29 cellular contexts compared by ENCODE assay signal in genomic region chr2:187825-188224, GRCh38.
"Had no signal": no experiment of that assay in that cellular context is flagged by ENCODE, and none has a peak within 500 bp of the region (broad histone marks: within the 10 kb centered on the region; RNA-seq: fewer than 3 reads in every experiment).

No MANE protein-coding gene starts in this region.

- H3K4me3 ChIP-seq: colonic mucosa, coronary artery, dorsolateral prefrontal cortex, esophagus muscularis mucosa, esophagus squamous epithelium, gastrocnemius medialis, gastroesophageal sphincter, heart left ventricle, heart right ventricle, hepatocyte had no signal

- H3K9me3 ChIP-seq: colonic mucosa, esophagus muscularis mucosa, gastrocnemius medialis had no signal

- H3K27me3 ChIP-seq: colonic mucosa, esophagus muscularis mucosa, esophagus squamous epithelium, foreskin keratinocyte, gastrocnemius medialis, heart left ventricle, hepatocyte had no signal

- H3K27ac ChIP-seq: colonic mucosa, coronary artery, dorsolateral prefrontal cortex, epithelial cell of prostate, esophagus muscularis mucosa, esophagus squamous epithelium, foreskin keratinocyte, gastrocnemius medialis, gastroesophageal sphincter, heart left ventricle, heart right ventricle, hepatocyte had no signal

- H3K4me2 ChIP-seq: hepatocyte had no signal

- DNase-seq: colonic mucosa; cortex of kidney; dermis blood vessel endothelial cell; dorsolateral prefrontal cortex; effector CD4-positive, alpha-beta T cell; effector CD8-positive, alpha-beta T cell; effector memory CD4-positive, alpha-beta T cell; effector memory CD8-positive, alpha-beta T cell; erythroblast; esophagus squamous epithelium; foreskin fibroblast; foreskin keratinocyte; foreskin melanocyte; gastrocnemius medialis; glutamatergic neuron; head of caudate nucleus; heart left ventricle; heart right ventricle had no signal

- H3K4me3 Mint-ChIP-seq: dendritic cell treated with granulocyte-macrophage colony-stimulating factor and Interleukin-4, amounts not matched to agents 40 ng/mL and 50 ng/mL, for 4 days; effector memory CD8-positive, alpha-beta T cell had no signal

- H2AFZ ChIP-seq: hepatocyte had no signal

- H3K79me2 ChIP-seq: hepatocyte had no signal

- H3K27ac Mint-ChIP-seq: dendritic cell treated with granulocyte-macrophage colony-stimulating factor and Interleukin-4, amounts not matched to agents 40 ng/mL and 50 ng/mL, for 4 days; effector memory CD8-positive, alpha-beta T cell had no signal

- H3K36me3 ChIP-seq: colonic mucosa, esophagus muscularis mucosa, esophagus squamous epithelium, gastrocnemius medialis, gastroesophageal sphincter, heart left ventricle, heart right ventricle had no signal

- ATAC-seq: effector memory CD8-positive, alpha-beta T cell; esophagus mucosa; foreskin keratinocyte; gastrocnemius medialis; gastroesophageal sphincter; heart left ventricle; heart right ventricle had no signal

- FAIRE-seq: colon, endometrium, endothelial cell of umbilical vein, frontal cortex had no signal

- H3K27me3 Mint-ChIP-seq: dendritic cell treated with granulocyte-macrophage colony-stimulating factor and Interleukin-4, amounts not matched to agents 40 ng/mL and 50 ng/mL, for 4 days had no signal

- H3K4me1 ChIP-seq: colonic mucosa, esophagus muscularis mucosa, gastrocnemius medialis, gastroesophageal sphincter, heart left ventricle, heart right ventricle had no signal
